In the genomic region with DNA sequence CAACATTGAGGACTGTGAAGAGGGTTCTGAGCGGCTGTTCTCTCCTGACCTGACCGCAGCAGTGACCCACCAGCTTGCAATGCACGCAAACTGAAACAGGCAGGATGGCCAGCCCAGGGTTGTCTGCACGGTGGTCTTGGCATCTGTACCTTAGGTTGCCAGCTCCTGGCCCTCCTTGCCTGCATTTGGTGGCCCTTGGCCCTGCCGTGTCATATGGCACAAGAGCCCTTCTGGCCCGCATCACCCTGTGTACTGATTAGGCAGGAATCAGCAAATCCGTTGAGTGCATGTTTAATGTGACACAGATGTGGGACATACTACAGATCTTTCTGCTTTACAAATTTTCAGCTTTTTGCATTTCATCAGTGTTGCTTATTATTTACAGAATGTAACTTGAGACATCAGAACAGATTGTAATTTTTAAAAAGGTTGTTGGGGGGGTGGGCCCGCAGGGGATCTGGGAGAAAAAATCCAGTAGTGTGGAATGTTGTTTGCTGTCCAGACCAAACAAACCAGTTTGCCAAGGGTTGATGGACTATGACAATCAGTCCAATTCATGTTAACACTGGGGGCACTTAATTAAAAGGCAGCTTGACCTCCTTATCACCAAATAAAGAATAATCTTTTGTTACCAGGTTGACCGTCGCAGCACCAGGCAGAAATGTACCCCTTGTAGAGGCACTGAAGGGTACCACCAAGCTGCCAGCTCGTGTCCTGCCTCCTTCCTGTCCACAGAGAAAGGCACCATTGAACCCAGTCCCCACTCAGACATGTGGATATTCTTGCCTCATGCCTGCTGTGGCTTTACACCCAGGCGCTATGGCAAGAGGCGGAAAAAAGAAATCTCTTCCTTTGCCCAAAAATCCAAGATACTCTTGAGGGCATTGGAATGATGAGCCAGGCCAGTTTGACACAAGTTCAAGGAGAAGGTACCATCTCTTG, we compare ENCODE assay signal across 15 cellular contexts.
A peak's percentile ranks its signal among the peaks of the same experiment; 100 is the strongest.
DNase-seq lines count a peak whose midpoint lies in the region; ATAC-seq and TF ChIP-seq lines count a peak whose summit lies in the region.
"Had no signal": no experiment of that assay in that cellular context is flagged by ENCODE, and none has a peak within 500 bp of the region (broad histone marks: within the 10 kb centered on the region; RNA-seq: fewer than 3 reads in every experiment).

No MANE protein-coding gene starts in this region.

- H3K4me3 ChIP-seq in SK-N-MC (peak overlapping the region; percentile 27), psoas muscle (peak overlapping the region; percentile 28)

- H3K4me3 Mint-ChIP-seq in activated CD8-positive, alpha-beta memory T cell treated with anti-CD3 and anti-CD28 coated beads, Interleukin-2, amount 10 ng/mL, durations not matched to agents 7 days and 5 days, result no peak overlapping the region
- H3K4me3 Mint-ChIP-seq: H9 had no signal

- no peak for TF ChIP-seq CTCF in psoas muscle (IDR thresholded peaks at IDR 0.05)

- ATAC-seq in Right ventricle myocardium superior (ENCODE audit: poor library complexity), result peak; percentile 57
- peak in 3 of 4 donors; percentile 18 to 38 (median 29) for ATAC-seq in psoas muscle
- ATAC-seq in GM21447 (IDR thresholded peaks at IDR 0.05; ENCODE audit: unreplicated experiment), result no peak
- no peak for ATAC-seq in activated CD8-positive, alpha-beta memory T cell treated with anti-CD3 and anti-CD28 coated beads, Interleukin-2, amount 10 ng/mL, durations not matched to agents 7 days and 5 days

- H3K9me3 ChIP-seq in SK-N-MC (ENCODE audit: low read depth, low read length) (no peaks in the 10 kb centered on the region), psoas muscle (no peaks in the 10 kb centered on the region)

- peaks cover 40% of the 10 kb centered on the region for H3K4me1 ChIP-seq in psoas muscle

- intact Hi-C loops in Right ventricle myocardium superior (cut with DNase I) (no loop called here), psoas muscle (cut with DNase I) (no loop called here)

- no peaks in the 10 kb centered on the region for H3K9me3 Mint-ChIP-seq in activated CD8-positive, alpha-beta memory T cell treated with anti-CD3 and anti-CD28 coated beads, Interleukin-2, amount 10 ng/mL, durations not matched to agents 7 days and 5 days (ENCODE audit: low read depth)

- H3K36me3 Mint-ChIP-seq in activated CD8-positive, alpha-beta memory T cell treated with anti-CD3 and anti-CD28 coated beads, Interleukin-2, amount 10 ng/mL, durations not matched to agents 7 days and 5 days, result peaks cover 12% of the 10 kb centered on the region

- DNase-seq in COLO829 (ENCODE audit: low spot score) (peak; percentile 13), SK-N-MC (ENCODE audit: low read depth, low spot score) (no peak), Right ventricle myocardium superior (peak; percentile 58), psoas muscle (no peak), putamen (ENCODE audit: low spot score) (no peak), cerebellar nuclear complex (lab: John Stamatoyannopoulos, UW) (no peak)
- no peak for DNase-seq in activated CD8-positive, alpha-beta memory T cell treated with anti-CD3 and anti-CD28 coated beads, Interleukin-2, amount 10 ng/mL, durations not matched to agents 7 days and 5 days
- DNase-seq: activated T-cell treated with anti-CD3 and anti-CD28 coated beads, Interleukin-2, amount 50 U/mL, for 1 hour; caudate nucleus; foreskin melanocyte; H9; Kasumi-1; NCI-H2107; OCI-M1 had no signal

- H3K27ac ChIP-seq in SK-N-MC (peak overlapping the region; percentile 70), psoas muscle (peak overlapping the region; percentile 75)

- CTCF ChIA-PET in activated CD8-positive, alpha-beta memory T cell treated with anti-CD3 and anti-CD28 coated beads, Interleukin-2, amount 10 ng/mL, durations not matched to agents 7 days and 5 days (lab: Charles Lee), result interaction anchor here (0.6 kb wide), 1 partner anchor 23 kb away, joined by 3 read pairs; no protein-coding TSS in a partner anchor

- peaks cover 13% of the 10 kb centered on the region for H3K4me1 Mint-ChIP-seq in activated CD8-positive, alpha-beta memory T cell treated with anti-CD3 and anti-CD28 coated beads, Interleukin-2, amount 10 ng/mL, durations not matched to agents 7 days and 5 days

- H3K36me3 ChIP-seq in SK-N-MC (ENCODE audit: insufficient read depth, low read length) (no peaks in the 10 kb centered on the region), psoas muscle (ENCODE audit: insufficient read depth in 1 of 2, low read depth in 1 of 2) (no peaks in the 10 kb centered on the region)

- no peaks in the 10 kb centered on the region for H3K27me3 Mint-ChIP-seq in activated CD8-positive, alpha-beta memory T cell treated with anti-CD3 and anti-CD28 coated beads, Interleukin-2, amount 10 ng/mL, durations not matched to agents 7 days and 5 days

- no peak overlapping the region for H3K27ac Mint-ChIP-seq in activated CD8-positive, alpha-beta memory T cell treated with anti-CD3 and anti-CD28 coated beads, Interleukin-2, amount 10 ng/mL, durations not matched to agents 7 days and 5 days

- H3K27me3 ChIP-seq in psoas muscle (ENCODE audit: insufficient read depth in 3 of 3, low read length in 2 of 3), result no peaks in the 10 kb centered on the region

- H3K9ac ChIP-seq in SK-N-MC (ENCODE audit: insufficient read length), result no peak overlapping the region

- 56 to 76% (median 59%) methylated on average over 13 of the region's 13 CpGs for WGBS in psoas muscle, 3 donors

Comparison
In these comparisons a context has a peak if more than half of its experiments do, and no peak if none do; other contexts are left out.
1. DNase-seq: peak in COLO829 (single experiment) and Right ventricle myocardium superior (single experiment); none in SK-N-MC (single experiment), psoas muscle (0 of 2), activated CD8-positive, alpha-beta memory T cell treated with anti-CD3 and anti-CD28 coated beads, Interleukin-2, amount 10 ng/mL, durations not matched to agents 7 days and 5 days (single experiment), putamen (single experiment) and cerebellar nuclear complex (0 of 2).
2. ATAC-seq: peak in Right ventricle myocardium superior (single experiment) and psoas muscle (3 of 4); none in GM21447 (single experiment) and activated CD8-positive, alpha-beta memory T cell treated with anti-CD3 and anti-CD28 coated beads, Interleukin-2, amount 10 ng/mL, durations not matched to agents 7 days and 5 days (single experiment).